ENCODE assay signal across 1 cellular context in genomic region chr17:18314731-18315497, GRCh38.
TF ChIP-seq lines count a peak whose summit lies in the region.

SMCR8 (plus strand) TSS chr17:18315293; CDS start chr17:18315790, 497 bp downstream.
TOP3A (minus strand) TSS chr17:18314994; CDS start chr17:18314778, 216 bp downstream.

TF ChIP-seq in A549, 52 proteins besides CTCF, POLR2A, EP300 and RAD21 (continued from another document):
- TF ChIP-seq ELK1 (IDR thresholded peaks at IDR 0.05; ENCODE audit: low read depth, low read length): no peak
- TF ChIP-seq E2F6 (IDR thresholded peaks at IDR 0.05; ENCODE audit: borderline replicate concordance, low read depth): peak; percentile 96
- TF ChIP-seq NFE2L2 (conservative IDR thresholded peaks at IDR 0.05; ENCODE audit: low read length): no peak
- TF ChIP-seq CBX2 (IDR thresholded peaks at IDR 0.05; ENCODE audit: borderline replicate concordance, low read depth): no peak
- TF ChIP-seq CEBPB (IDR thresholded peaks at IDR 0.05): peak in 1 of 2 experiments; percentile 23; a peak in 1 of 4 replicates
- TF ChIP-seq RNF2 (IDR thresholded peaks at IDR 0.05; ENCODE audit: borderline replicate concordance, low read depth): no peak
- TF ChIP-seq HDAC2 (IDR thresholded peaks at IDR 0.05): peak; percentile 100
- TF ChIP-seq SMC3 (IDR thresholded peaks at IDR 0.05): no peak
- TF ChIP-seq CHD4 (IDR thresholded peaks at IDR 0.05; ENCODE audit: borderline replicate concordance): no peak
- no peak for TF ChIP-seq POLR2AphosphoS2 (conservative IDR thresholded peaks at IDR 0.05; ENCODE audit: low read length)
- TF ChIP-seq PHF8 (IDR thresholded peaks at IDR 0.05; ENCODE audit: borderline replicate concordance, low read depth): peak; percentile 84; the same call in 1 of the 2 replicates
- TF ChIP-seq JUNB (IDR thresholded peaks at IDR 0.05): no peak
- TF ChIP-seq HOXB13 (CRISPR knock-in tag; IDR thresholded peaks at IDR 0.05; ENCODE audit: low read depth): 0 out of 2 replicates have a peak, but pooled peaks have one; percentile 16
- TF ChIP-seq MAFK (IDR thresholded peaks at IDR 0.05; ENCODE audit: partially characterized antibody): no peak
- TF ChIP-seq RCOR1 (IDR thresholded peaks at IDR 0.05; ENCODE audit: low read depth, low read length): no peak
- TF ChIP-seq MAX (IDR thresholded peaks at IDR 0.05): peak; percentile 88
- TF ChIP-seq ZC3H11A (IDR thresholded peaks at IDR 0.05): no peak
- TF ChIP-seq FOSB (CRISPR knock-in tag; IDR thresholded peaks at IDR 0.05): no peak
- no peak for TF ChIP-seq FOXS1 (CRISPR knock-in tag; IDR thresholded peaks at IDR 0.05)
- peak; percentile 100 for TF ChIP-seq KDM5A (IDR thresholded peaks at IDR 0.05)
- TF ChIP-seq RARB (CRISPR knock-in tag; IDR thresholded peaks at IDR 0.05): no peak
- TF ChIP-seq BCL3 (IDR thresholded peaks at IDR 0.05): peak; percentile 64; the same call in 2 of the 3 replicates
- no peak for TF ChIP-seq EHMT2 (IDR thresholded peaks at IDR 0.05; ENCODE audit: low read depth)
- TF ChIP-seq PBX3 (IDR thresholded peaks at IDR 0.05): no peak
- 0 out of 2 replicates have a peak, but pooled peaks have one; percentile 28 for TF ChIP-seq RFX5 (IDR thresholded peaks at IDR 0.05)
- TF ChIP-seq BHLHE40 (IDR thresholded peaks at IDR 0.05; ENCODE audit: low read depth, low read length): peak; percentile 40; the same call in 1 of the 2 replicates
- no peak for TF ChIP-seq HOXB5 (CRISPR knock-in tag; IDR thresholded peaks at IDR 0.05)
- TF ChIP-seq GATA3 (IDR thresholded peaks at IDR 0.05; ENCODE audit: borderline replicate concordance): no peak; the same call in 1 of the 2 replicates
- peak; percentile 87 to 91; a peak in 4 of 5 replicates for TF ChIP-seq JUN (IDR thresholded peaks at IDR 0.05)
